ENCODE assay signal across 12 cellular contexts in the genomic region with DNA sequence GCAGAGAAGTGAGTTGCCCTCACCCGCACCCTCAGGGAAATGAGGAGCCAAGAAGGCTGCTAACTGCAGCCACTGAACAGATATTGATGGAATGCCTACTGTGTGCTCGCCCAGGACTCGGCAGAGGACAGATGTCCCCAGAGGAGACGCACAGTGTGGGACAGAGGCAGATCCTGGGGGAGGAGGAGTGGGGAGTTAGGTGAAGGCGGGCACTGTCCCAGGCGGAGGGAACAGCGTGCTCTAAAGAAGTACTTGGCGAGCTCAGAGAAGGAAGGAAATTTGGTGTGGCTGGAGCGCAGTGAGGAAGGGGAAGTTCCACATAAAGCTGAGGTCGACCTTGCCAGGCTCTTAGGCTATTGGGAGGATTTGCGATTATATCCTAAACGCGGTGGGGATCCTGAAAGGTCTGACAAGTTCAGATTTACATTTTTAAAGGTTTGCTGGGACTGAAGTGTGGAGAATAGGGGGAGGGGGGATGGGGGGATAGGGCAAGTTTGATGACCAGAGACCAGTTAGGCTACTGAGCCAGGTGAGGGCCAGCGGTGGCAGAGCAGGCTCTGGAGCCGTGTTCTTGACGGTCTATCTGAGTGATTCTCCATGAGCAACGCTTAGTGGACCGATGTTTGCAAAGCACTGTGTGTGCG.
DNase-seq lines count a peak whose midpoint lies in the region; ATAC-seq lines count a peak whose summit lies in the region.
"Had no signal": no experiment of that assay in that cellular context is flagged by ENCODE, and none has a peak within 500 bp of the region (broad histone marks: within the 10 kb centered on the region; RNA-seq: fewer than 3 reads in every experiment).

No MANE protein-coding gene starts in this region.

- peaks cover 7% of the 10 kb centered on the region for H3K4me1 ChIP-seq in ACC112 (ENCODE audit: control insufficient read depth, insufficient read depth, low read length, unreplicated experiment)
- H3K4me1 ChIP-seq: ascending aorta had no signal

- H2AFZ ChIP-seq in ACC112 (ENCODE audit: low read length, unreplicated experiment), result no peak overlapping the region

- H3K36me3 ChIP-seq in ACC112 (ENCODE audit: insufficient read depth, low read length), result no peaks in the 10 kb centered on the region

- H3K27ac ChIP-seq in ACC112 (ENCODE audit: low read depth, low read length), result no peak overlapping the region
- H3K27ac ChIP-seq: ascending aorta had no signal

- H3K4me1 Mint-ChIP-seq in dendritic cell treated with granulocyte-macrophage colony-stimulating factor and Interleukin-4, amounts not matched to agents 40 ng/mL and 50 ng/mL, for 4 days (ENCODE audit: low read depth), result peaks cover 16% of the 10 kb centered on the region

- peak overlapping the region; percentile 14 for H3K27ac Mint-ChIP-seq in dendritic cell treated with granulocyte-macrophage colony-stimulating factor and Interleukin-4, amounts not matched to agents 40 ng/mL and 50 ng/mL, for 4 days

- H3K9me3 Mint-ChIP-seq in dendritic cell treated with granulocyte-macrophage colony-stimulating factor and Interleukin-4, amounts not matched to agents 40 ng/mL and 50 ng/mL, for 4 days, result no peaks in the 10 kb centered on the region

- intact Hi-C loops in dendritic cell treated with granulocyte-macrophage colony-stimulating factor and Interleukin-4, amounts not matched to agents 40 ng/mL and 50 ng/mL, for 4 days (cut with micrococcal nuclease), result no loop called here

- H3K4me3 Mint-ChIP-seq in dendritic cell treated with granulocyte-macrophage colony-stimulating factor and Interleukin-4, amounts not matched to agents 40 ng/mL and 50 ng/mL, for 4 days, result peak overlapping the region; percentile 10

- no peaks in the 10 kb centered on the region for H3K79me2 ChIP-seq in ACC112 (ENCODE audit: control insufficient read depth, insufficient read depth, low read length, unreplicated experiment)

- peak; percentile 25 for DNase-seq in NCI-H69 (lab: John Stamatoyannopoulos, UW)
- DNase-seq in medulla oblongata (ENCODE audit: extremely low spot score), result peak; percentile 34
- no peak for DNase-seq in activated CD8-positive, alpha-beta memory T cell treated with anti-CD3 and anti-CD28 coated beads for 24 hours
- DNase-seq: mammary epithelial cell; NCI-H2029; stimulated activated CD8-positive, alpha-beta memory T cell treated with anti-CD3 and anti-CD28 coated beads, Interleukin-4, amount 100 ng/mL, for 48 hours had no signal

- no peak for ATAC-seq in HG02938 (IDR thresholded peaks at IDR 0.05; ENCODE audit: unreplicated experiment)
- ATAC-seq in GM21717 (IDR thresholded peaks at IDR 0.05; ENCODE audit: unreplicated experiment), result no peak
- ATAC-seq in HG03342 (IDR thresholded peaks at IDR 0.05; ENCODE audit: unreplicated experiment), result no peak

- peaks cover 14% of the 10 kb centered on the region for H3K27me3 ChIP-seq in ACC112 (ENCODE audit: insufficient read depth, low read length)
- H3K27me3 ChIP-seq: ascending aorta had no signal

- peaks cover 19% of the 10 kb centered on the region for H3K27me3 Mint-ChIP-seq in dendritic cell treated with granulocyte-macrophage colony-stimulating factor and Interleukin-4, amounts not matched to agents 40 ng/mL and 50 ng/mL, for 4 days

- H3K36me3 Mint-ChIP-seq in dendritic cell treated with granulocyte-macrophage colony-stimulating factor and Interleukin-4, amounts not matched to agents 40 ng/mL and 50 ng/mL, for 4 days (ENCODE audit: low read depth), result peaks cover 18% of the 10 kb centered on the region

- H3K4me3 ChIP-seq in ACC112 (ENCODE audit: low read depth, low read length), result 0 out of 2 replicates have a peak overlapping the region, but pooled peaks have one; percentile 26
